Comparison of ENCODE assay signal across 7 cellular contexts in the genomic region with DNA sequence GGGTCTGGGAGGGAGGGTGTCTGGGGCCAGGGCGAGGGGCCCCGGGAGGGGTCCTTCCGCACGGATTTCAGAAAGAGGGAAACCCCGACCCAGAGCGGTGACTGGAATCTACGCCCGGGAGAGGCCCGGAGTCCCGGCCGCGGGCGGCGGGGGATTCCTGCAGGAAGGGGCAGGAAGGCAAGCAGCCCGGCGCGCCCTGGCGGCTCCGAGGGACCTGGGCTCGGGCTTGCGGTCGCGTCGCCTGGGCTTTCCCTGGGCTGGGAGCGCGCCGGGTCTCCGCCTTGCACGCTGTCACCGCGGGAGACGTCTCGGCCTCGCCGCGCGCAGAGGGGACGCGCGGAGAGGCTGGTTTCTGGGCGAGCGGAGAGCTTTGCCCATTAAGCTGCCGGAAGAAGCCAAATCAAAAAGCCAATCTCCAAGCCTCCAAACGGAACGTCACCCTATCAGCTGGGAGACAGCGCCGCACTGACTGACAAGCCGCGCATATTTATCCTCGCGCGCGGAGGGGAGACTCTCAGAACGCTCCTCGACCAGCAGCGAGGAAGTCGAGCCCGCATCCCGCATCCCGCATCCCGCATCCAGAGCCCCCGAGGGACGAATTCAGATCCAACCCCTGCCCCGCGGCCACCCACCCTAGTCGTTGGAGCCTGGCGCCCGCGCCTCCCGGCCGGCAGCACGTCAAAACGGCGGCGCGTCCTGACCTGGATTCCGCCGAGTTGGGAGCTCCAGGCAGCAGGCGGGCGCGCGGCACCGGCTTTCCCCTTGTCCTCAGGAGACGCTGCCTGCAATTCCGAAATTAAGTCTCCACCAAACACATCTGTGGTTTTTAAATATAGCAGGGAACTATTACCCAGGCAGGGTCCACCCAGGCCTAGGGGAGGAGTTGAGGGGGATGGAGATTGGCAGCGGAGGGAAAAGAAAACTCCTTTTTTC. TPM values are rescaled to one million over a fixed set of nuclear protein-coding genes. Genes with fewer than 3 reads are reported as not detected.
A peak's percentile ranks its signal among the peaks of the same experiment; 100 is the strongest.
DNase-seq lines count a peak whose midpoint lies in the region; ATAC-seq and TF ChIP-seq lines count a peak whose summit lies in the region.

A gene with protein sequence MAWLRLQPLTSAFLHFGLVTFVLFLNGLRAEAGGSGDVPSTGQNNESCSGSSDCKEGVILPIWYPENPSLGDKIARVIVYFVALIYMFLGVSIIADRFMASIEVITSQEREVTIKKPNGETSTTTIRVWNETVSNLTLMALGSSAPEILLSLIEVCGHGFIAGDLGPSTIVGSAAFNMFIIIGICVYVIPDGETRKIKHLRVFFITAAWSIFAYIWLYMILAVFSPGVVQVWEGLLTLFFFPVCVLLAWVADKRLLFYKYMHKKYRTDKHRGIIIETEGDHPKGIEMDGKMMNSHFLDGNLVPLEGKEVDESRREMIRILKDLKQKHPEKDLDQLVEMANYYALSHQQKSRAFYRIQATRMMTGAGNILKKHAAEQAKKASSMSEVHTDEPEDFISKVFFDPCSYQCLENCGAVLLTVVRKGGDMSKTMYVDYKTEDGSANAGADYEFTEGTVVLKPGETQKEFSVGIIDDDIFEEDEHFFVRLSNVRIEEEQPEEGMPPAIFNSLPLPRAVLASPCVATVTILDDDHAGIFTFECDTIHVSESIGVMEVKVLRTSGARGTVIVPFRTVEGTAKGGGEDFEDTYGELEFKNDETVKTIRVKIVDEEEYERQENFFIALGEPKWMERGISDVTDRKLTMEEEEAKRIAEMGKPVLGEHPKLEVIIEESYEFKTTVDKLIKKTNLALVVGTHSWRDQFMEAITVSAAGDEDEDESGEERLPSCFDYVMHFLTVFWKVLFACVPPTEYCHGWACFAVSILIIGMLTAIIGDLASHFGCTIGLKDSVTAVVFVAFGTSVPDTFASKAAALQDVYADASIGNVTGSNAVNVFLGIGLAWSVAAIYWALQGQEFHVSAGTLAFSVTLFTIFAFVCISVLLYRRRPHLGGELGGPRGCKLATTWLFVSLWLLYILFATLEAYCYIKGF (minus strand): TSS at position 344 of the 933 bp plus-strand sequence. CDS start 20,529 bp downstream, outside the sequence.

- TF ChIP-seq CTCF in GM12864 (IDR thresholded peaks at IDR 0.05; ENCODE audit: low read depth, low read length, missing control alignments): peak; percentile 6
- TF ChIP-seq CTCF in choroid plexus epithelial cell (conservative IDR thresholded peaks at IDR 0.05; ENCODE audit: low read depth, low read length): no peak

- DNase-seq in GM12864 (ENCODE audit: low read depth) (no peak), RPMI7951 (ENCODE audit: low read depth) (peak; percentile 78), choroid plexus epithelial cell (ENCODE audit: low read depth) (peak; percentile 48), kidney tubule cell (ENCODE audit: low spot score) (peak; percentile 64)
- peak; percentile 48 for DNase-seq in stimulated activated CD8-positive, alpha-beta memory T cell treated with anti-CD3 and anti-CD28 coated beads, Interleukin-4, amount 100 ng/mL, for 48 hours

- peak within 1 kb of the TSS; percentile 86 for H3K4me3 ChIP-seq in GM12864 (ENCODE audit: low read depth, low read length)
- H3K4me3 ChIP-seq in choroid plexus epithelial cell (ENCODE audit: low read depth, low read length): peak within 1 kb of the TSS; percentile 54

- ATAC-seq in HG03342 (IDR thresholded peaks at IDR 0.05; ENCODE audit: unreplicated experiment) (peak; percentile 31), GM21515 (IDR thresholded peaks at IDR 0.05; ENCODE audit: unreplicated experiment) (no peak)

RNA-seq across cellular contexts. Expression of the gene that starts here (rescaled TPM):
- total RNA-seq in RPMI7951 (2014; rRNA removed; shearing (Covaris generic)): 3.1 and 4.0 TPM in 2 replicates
